Comparison of ENCODE assay signal across 22 cellular contexts in genomic region chr14:25413058-25413457, GRCh38.
"Had no signal": no experiment of that assay in that cellular context is flagged by ENCODE, and none has a peak within 500 bp of the region (broad histone marks: within the 10 kb centered on the region; RNA-seq: fewer than 3 reads in every experiment).

No MANE protein-coding gene starts in this region.

- H3K36me3 ChIP-seq: left ventricle myocardium inferior, pancreas, right atrium auricular region, right lobe of liver, stomach, thoracic aorta, tibial artery, upper lobe of right lung had no signal

- H3K4me3 ChIP-seq: left ventricle myocardium inferior, lung, mucosa of descending colon, pancreas, psoas muscle, right atrium auricular region, right lobe of liver, smooth muscle cell, stomach, thoracic aorta, tibial artery, upper lobe of right lung had no signal

- DNase-seq: head of caudate nucleus; immature natural killer cell; kidney; left colon; left ventricle myocardium inferior; mucosa of descending colon; naive thymus-derived CD8-positive, alpha-beta T cell; nucleus accumbens; pancreas; psoas muscle; right lobe of liver; stimulated activated CD4-positive, alpha-beta T cell treated with anti-CD3 and anti-CD28 coated beads, Interleukin-1b, Interleukin-23, amount 100 ng/mL, for 48 hours; stimulated activated CD4-positive, alpha-beta T cell treated with anti-CD3 and anti-CD28 coated beads, Interleukin-4, amount 100 ng/mL, for 1 hour; stimulated activated naive B cell treated with anti-CD40 and anti-IgM and Interleukin-4, amounts not matched to agents 10 μg/mL and 1 μg/mL and 100 μg/mL, for 72 hours; stimulated activated naive CD8-positive, alpha-beta T cell treated with anti-CD3 and anti-CD28 coated beads, Interleukin-15, Interleukin-2, amounts not matched to agents 100 U/mL and 50 U/mL, for 24 hours; stomach; tibial artery; upper lobe of right lung had no signal

- H3K9me3 ChIP-seq: left ventricle myocardium inferior, mucosa of descending colon, pancreas, right atrium auricular region, right lobe of liver, stomach, thoracic aorta, tibial artery, upper lobe of right lung had no signal

- H3K27ac ChIP-seq: left ventricle myocardium inferior, pancreas, psoas muscle, right atrium auricular region, right lobe of liver, stomach, thoracic aorta, tibial artery, upper lobe of right lung had no signal

- H3K27me3 ChIP-seq: pancreas, right atrium auricular region, right lobe of liver, stomach, tibial artery, upper lobe of right lung had no signal

- H3K4me1 ChIP-seq: left ventricle myocardium inferior, pancreas, psoas muscle, right atrium auricular region, right lobe of liver, stomach, tibial artery, upper lobe of right lung had no signal
